In the genomic region with DNA sequence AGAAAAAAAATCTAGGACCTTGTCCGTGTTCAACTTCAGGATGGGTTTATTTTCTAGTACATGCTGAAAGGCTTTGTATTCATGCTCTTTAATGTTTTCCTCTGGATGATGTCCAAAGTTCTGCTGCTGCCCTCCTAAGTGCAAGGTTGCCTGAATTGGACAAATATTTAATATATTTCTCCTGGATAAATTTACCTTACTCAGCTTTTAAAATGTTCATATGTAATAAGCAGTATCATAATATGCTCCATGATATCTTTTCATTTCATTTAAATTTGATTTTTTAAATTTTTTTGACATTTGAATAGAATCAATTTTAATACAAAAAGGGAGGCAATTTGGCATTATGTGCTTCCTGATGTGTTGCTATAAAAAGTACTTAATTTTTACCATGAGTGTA, we compare ENCODE assay signal across 8 cellular contexts.
"Had no signal": no experiment of that assay in that cellular context is flagged by ENCODE, and none has a peak within 500 bp of the region (broad histone marks: within the 10 kb centered on the region; RNA-seq: fewer than 3 reads in every experiment).

No MANE protein-coding gene starts in this region.

- ATAC-seq: HCT116 had no signal

- FAIRE-seq: HTR-8/SVneo had no signal

- H3K27ac ChIP-seq: GM23248 had no signal

- H3K4me3 ChIP-seq: GM23248, HAP-1 had no signal

- H2AFZ ChIP-seq: GM23248 had no signal

- DNase-seq: GM23248, GOT3, H7, HFFc6, KG1 had no signal

- H3K9me3 ChIP-seq: HAP-1 had no signal

- H3K36me3 ChIP-seq: HAP-1 had no signal

- H3K9ac ChIP-seq: GM23248 had no signal

- H3K4me1 ChIP-seq: HAP-1 had no signal
